In the genomic region with DNA sequence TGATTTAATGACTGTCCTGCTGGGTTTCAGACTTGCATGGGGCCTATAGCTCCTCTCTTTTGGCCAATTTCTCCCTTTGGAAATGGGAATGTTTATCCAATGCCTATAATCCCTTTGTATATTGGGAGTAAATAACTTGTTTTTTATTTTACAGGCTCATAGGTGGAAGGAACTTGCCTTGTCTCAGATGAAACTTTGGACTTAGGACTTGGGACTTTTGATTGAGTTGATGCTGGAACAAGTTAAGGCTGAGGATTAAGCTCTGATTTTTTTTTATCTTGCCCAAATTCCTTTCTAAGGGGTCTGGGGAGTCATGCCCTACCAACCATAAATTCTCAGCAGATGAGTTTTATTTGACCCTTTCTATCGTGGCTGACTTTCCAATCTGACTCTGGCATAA, we compare ENCODE assay signal across 10 cellular contexts.
"Had no signal": no experiment of that assay in that cellular context is flagged by ENCODE, and none has a peak within 500 bp of the region (broad histone marks: within the 10 kb centered on the region; RNA-seq: fewer than 3 reads in every experiment).

No MANE protein-coding gene starts in this region.

- H3K27ac ChIP-seq: GM23248 had no signal

- ATAC-seq: HCT116, K562 had no signal

- FAIRE-seq: HTR-8/SVneo, K562 had no signal

- DNase-seq: GM23248, GOT3, H7, HFFc6, IMR-90, KG1 had no signal

- H3K4me1 ChIP-seq: HAP-1 had no signal

- H3K4me3 ChIP-seq: GM23248, HAP-1, K562 had no signal

- H3K9ac ChIP-seq: GM23248 had no signal

- H2AFZ ChIP-seq: GM23248 had no signal
